15 cellular contexts compared by ENCODE assay signal in the genomic region with DNA sequence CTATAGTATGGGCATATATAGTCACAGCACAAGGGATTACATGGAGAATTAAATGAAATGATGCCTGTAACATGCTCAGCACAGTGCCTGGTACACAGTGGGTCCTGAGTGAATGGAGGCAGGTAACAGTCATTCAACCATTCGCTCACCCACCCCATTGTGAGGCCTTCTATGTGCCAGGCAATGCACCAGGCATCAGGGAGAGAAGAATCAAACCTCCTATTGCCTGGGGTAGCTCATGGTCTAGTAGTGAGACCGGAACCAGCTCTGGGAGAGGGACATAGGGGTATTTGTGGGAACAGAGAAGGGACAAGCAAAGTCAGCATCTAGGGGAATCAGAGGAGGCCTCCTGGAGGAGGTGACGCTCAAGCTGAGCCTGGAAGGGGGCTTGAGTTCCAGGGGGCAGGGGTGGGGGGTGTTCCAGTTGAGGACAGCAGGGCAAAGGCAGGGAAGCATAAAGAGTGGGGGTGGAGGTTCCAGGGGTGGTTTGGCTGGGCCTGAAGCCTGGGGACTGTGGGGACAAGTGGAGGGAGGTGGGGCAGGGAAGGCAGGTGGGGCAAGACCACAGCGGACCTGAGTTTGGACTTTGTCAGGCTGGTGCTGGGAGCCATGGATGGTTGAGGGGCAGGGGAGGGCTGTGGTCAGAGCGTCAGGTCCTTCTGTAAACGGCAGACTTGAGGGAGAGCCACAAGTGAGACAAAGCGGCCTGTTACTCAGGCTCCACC.
DNase-seq lines count a peak whose midpoint lies in the region; ATAC-seq and TF ChIP-seq lines count a peak whose summit lies in the region.
"Had no signal": no experiment of that assay in that cellular context is flagged by ENCODE, and none has a peak within 500 bp of the region (broad histone marks: within the 10 kb centered on the region; RNA-seq: fewer than 3 reads in every experiment).

No MANE protein-coding gene starts in this region.

- CTCF ChIA-PET in activated CD8-positive, alpha-beta memory T cell treated with anti-CD3 and anti-CD28 coated beads, Interleukin-2, amount 10 ng/mL, durations not matched to agents 7 days and 5 days (lab: Charles Lee) = no interaction called here

- H3K27ac Mint-ChIP-seq in activated CD8-positive, alpha-beta memory T cell treated with anti-CD3 and anti-CD28 coated beads, Interleukin-2, amount 10 ng/mL, durations not matched to agents 7 days and 5 days = no peak overlapping the region
- H3K27ac Mint-ChIP-seq in stimulated activated naive CD8-positive, alpha-beta T cell treated with anti-CD3 and anti-CD28 coated beads, Interleukin-15, amount 100 ng/mL, for 72 hours = no peak overlapping the region
- H3K27ac Mint-ChIP-seq: CD4-positive, alpha-beta memory T cell had no signal

- intact Hi-C loops in esophagus muscularis mucosa (cut with DNase I) (no loop called here), spleen (cut with DNase I; ENCODE audit: low total_unique reads) (no loop called here)

- no peaks in the 10 kb centered on the region for H3K36me3 Mint-ChIP-seq in activated CD8-positive, alpha-beta memory T cell treated with anti-CD3 and anti-CD28 coated beads, Interleukin-2, amount 10 ng/mL, durations not matched to agents 7 days and 5 days
- H3K36me3 Mint-ChIP-seq: CD4-positive, alpha-beta memory T cell had no signal

- 86% methylated on average over 7 of the region's 7 CpGs for WGBS in esophagus muscularis mucosa
- WGBS in spleen, 5 donors = 77 to 80% (median 79%) methylated on average over 7 of the region's 7 CpGs

- H3K27me3 Mint-ChIP-seq in activated CD8-positive, alpha-beta memory T cell treated with anti-CD3 and anti-CD28 coated beads, Interleukin-2, amount 10 ng/mL, durations not matched to agents 7 days and 5 days = no peaks in the 10 kb centered on the region
- H3K27me3 Mint-ChIP-seq in stimulated activated naive CD8-positive, alpha-beta T cell treated with anti-CD3 and anti-CD28 coated beads, Interleukin-15, amount 100 ng/mL, for 72 hours = peaks cover 16% of the 10 kb centered on the region

- no peaks in the 10 kb centered on the region for H3K9me3 Mint-ChIP-seq in activated CD8-positive, alpha-beta memory T cell treated with anti-CD3 and anti-CD28 coated beads, Interleukin-2, amount 10 ng/mL, durations not matched to agents 7 days and 5 days (ENCODE audit: low read depth)
- H3K9me3 Mint-ChIP-seq in stimulated activated naive CD8-positive, alpha-beta T cell treated with anti-CD3 and anti-CD28 coated beads, Interleukin-15, amount 100 ng/mL, for 72 hours = no peaks in the 10 kb centered on the region
- H3K9me3 Mint-ChIP-seq: CD4-positive, alpha-beta memory T cell had no signal

- H3K4me1 ChIP-seq in esophagus muscularis mucosa (no peaks in the 10 kb centered on the region), spleen (no peaks in the 10 kb centered on the region)
- H3K4me1 ChIP-seq: HAP-1 had no signal

- TF ChIP-seq POLR2A in esophagus muscularis mucosa (IDR thresholded peaks at IDR 0.05; ENCODE audit: low read depth) (no peak), spleen (IDR thresholded peaks at IDR 0.05) (no peak)

- H3K36me3 ChIP-seq in esophagus muscularis mucosa (no peaks in the 10 kb centered on the region), spleen (no peaks in the 10 kb centered on the region)
- H3K36me3 ChIP-seq: HAP-1 had no signal

- no peak overlapping the region for H3K4me3 ChIP-seq in esophagus muscularis mucosa
- H3K4me3 ChIP-seq in spleen = no peak overlapping the region
- H3K4me3 ChIP-seq: HAP-1 had no signal

- no peak overlapping the region for H3K27ac ChIP-seq in esophagus muscularis mucosa (replicated peaks in 1 of 4)
- no peak overlapping the region for H3K27ac ChIP-seq in spleen
- H3K27ac ChIP-seq: C4-2B had no signal

- TF ChIP-seq CTCF in esophagus muscularis mucosa (IDR thresholded peaks at IDR 0.05) (no peak), spleen (IDR thresholded peaks at IDR 0.05 in 8 of 11, conservative IDR thresholded peaks at IDR 0.05 in 3 of 11) (no peak)

- no peak for TF ChIP-seq EP300 in esophagus muscularis mucosa (IDR thresholded peaks at IDR 0.05)

- H3K27me3 ChIP-seq in esophagus muscularis mucosa = peaks cover 0 to 87% (median 3%) of the 10 kb centered on the region in 4 donors
- peaks cover 0 to 64% (median 4%) of the 10 kb centered on the region in 7 donors for H3K27me3 ChIP-seq in spleen (replicated peaks in 1 of 7)

- DNase-seq in activated CD8-positive, alpha-beta memory T cell treated with anti-CD3 and anti-CD28 coated beads, Interleukin-2, amount 10 ng/mL, durations not matched to agents 7 days and 5 days = peak; percentile 21
- no peak for DNase-seq in activated CD8-positive, alpha-beta memory T cell treated with anti-CD3 and anti-CD28 coated beads, Interleukin-2, amount 50 U/mL, for 48 hours
- DNase-seq in D341Med (ENCODE audit: low spot score) = peak; percentile 2
- peak; percentile 82 for DNase-seq in esophagus muscularis mucosa (ENCODE audit: extremely low spot score)
- peak; percentile 32 for DNase-seq in spleen
- no peak for DNase-seq in foreskin melanocyte
- no peak for DNase-seq in stimulated activated naive CD8-positive, alpha-beta T cell treated with anti-CD3 and anti-CD28 coated beads, Interleukin-15, amount 100 ng/mL, for 72 hours
- DNase-seq: ACHN; CD4-positive, alpha-beta memory T cell; COR-L47; DMS53; GF-D8 had no signal

- no peaks in the 10 kb centered on the region for H3K4me1 Mint-ChIP-seq in activated CD8-positive, alpha-beta memory T cell treated with anti-CD3 and anti-CD28 coated beads, Interleukin-2, amount 10 ng/mL, durations not matched to agents 7 days and 5 days
- H3K4me1 Mint-ChIP-seq in stimulated activated naive CD8-positive, alpha-beta T cell treated with anti-CD3 and anti-CD28 coated beads, Interleukin-15, amount 100 ng/mL, for 72 hours = no peaks in the 10 kb centered on the region
- H3K4me1 Mint-ChIP-seq: CD4-positive, alpha-beta memory T cell had no signal

- H3K4me3 Mint-ChIP-seq in activated CD8-positive, alpha-beta memory T cell treated with anti-CD3 and anti-CD28 coated beads, Interleukin-2, amount 10 ng/mL, durations not matched to agents 7 days and 5 days = no peak overlapping the region
- no peak overlapping the region for H3K4me3 Mint-ChIP-seq in stimulated activated naive CD8-positive, alpha-beta T cell treated with anti-CD3 and anti-CD28 coated beads, Interleukin-15, amount 100 ng/mL, for 72 hours
- H3K4me3 Mint-ChIP-seq: CD4-positive, alpha-beta memory T cell had no signal

- no peak for ATAC-seq in activated CD8-positive, alpha-beta memory T cell treated with anti-CD3 and anti-CD28 coated beads, Interleukin-2, amount 10 ng/mL, durations not matched to agents 7 days and 5 days
- ATAC-seq in stimulated activated naive CD8-positive, alpha-beta T cell treated with anti-CD3 and anti-CD28 coated beads, Interleukin-15, amount 100 ng/mL, for 72 hours = no peak
- no peak for ATAC-seq in HG02938 (IDR thresholded peaks at IDR 0.05; ENCODE audit: unreplicated experiment)

- H3K9me3 ChIP-seq in esophagus muscularis mucosa (no peaks in the 10 kb centered on the region), spleen (no peaks in the 10 kb centered on the region)
- H3K9me3 ChIP-seq: HAP-1 had no signal

Comparison
In these comparisons a context has a peak if more than half of its experiments do, and no peak if none do; other contexts are left out.
1. DNase-seq: peak in activated CD8-positive, alpha-beta memory T cell treated with anti-CD3 and anti-CD28 coated beads, Interleukin-2, amount 10 ng/mL, durations not matched to agents 7 days and 5 days (single experiment), D341Med (single experiment), esophagus muscularis mucosa (single experiment) and spleen (single experiment); none in activated CD8-positive, alpha-beta memory T cell treated with anti-CD3 and anti-CD28 coated beads, Interleukin-2, amount 50 U/mL, for 48 hours (single experiment), foreskin melanocyte (single experiment) and stimulated activated naive CD8-positive, alpha-beta T cell treated with anti-CD3 and anti-CD28 coated beads, Interleukin-15, amount 100 ng/mL, for 72 hours (0 of 2).